In the genomic region with DNA sequence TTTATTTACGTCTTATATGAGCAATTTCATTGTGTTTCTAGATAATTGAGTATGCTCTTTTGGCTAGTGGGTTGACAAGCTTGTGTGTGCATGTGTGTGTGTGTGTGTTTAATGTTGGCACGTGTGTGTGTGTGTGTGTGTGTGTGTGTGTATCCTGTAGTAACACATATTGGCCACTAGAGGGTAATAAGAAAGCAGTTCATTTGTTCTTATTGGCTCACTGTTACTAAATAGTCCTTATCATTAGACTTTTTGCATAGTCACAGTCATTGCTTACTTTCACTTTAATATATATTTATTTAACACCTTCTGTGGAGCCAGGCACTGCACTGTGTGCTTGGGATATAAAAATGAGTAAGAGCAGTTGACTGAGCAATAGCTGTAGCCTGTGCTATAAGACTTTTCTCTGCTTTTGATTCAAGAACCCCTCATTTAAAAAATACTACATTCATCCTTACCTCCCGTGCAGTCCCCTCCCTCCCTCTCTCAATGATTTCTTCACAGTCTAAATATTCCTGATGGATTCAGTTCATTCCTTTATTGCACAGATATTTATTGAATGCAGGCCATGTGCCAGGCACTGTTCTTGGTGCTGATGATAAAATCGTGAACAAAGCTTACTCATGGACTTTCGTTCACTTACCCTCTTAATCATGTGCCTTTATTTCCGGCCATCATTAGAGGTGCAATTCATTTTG, we compare ENCODE assay signal across 8 cellular contexts.
DNase-seq lines count a peak whose midpoint lies in the region; ATAC-seq, FAIRE-seq and TF ChIP-seq lines count a peak whose summit lies in the region.

No MANE protein-coding gene starts in this region.

- H3K27ac Mint-ChIP-seq in astrocyte (ENCODE audit: unreplicated experiment), result no peak overlapping the region

- WGBS in suprapubic skin, result 23% methylated on average over 6 of the region's 6 CpGs

- H3K4me3 ChIP-seq in astrocyte (ENCODE audit: insufficient read depth, low read depth, low read length) (peak overlapping the region; percentile 13), suprapubic skin (peak overlapping the region; percentile 13)

- H3K4me3 Mint-ChIP-seq in astrocyte (ENCODE audit: unreplicated experiment), result no peak overlapping the region

- H3K4me1 Mint-ChIP-seq in astrocyte (ENCODE audit: low read depth, unreplicated experiment), result peaks cover 41% of the 10 kb centered on the region

- H3K27ac ChIP-seq in astrocyte (ENCODE audit: low read depth, low read length), result peak overlapping the region; percentile 32
- H3K27ac ChIP-seq in suprapubic skin, result no peak overlapping the region

- no peaks in the 10 kb centered on the region for H3K36me3 ChIP-seq in astrocyte (ENCODE audit: insufficient read depth, low read length)
- no peaks in the 10 kb centered on the region for H3K36me3 ChIP-seq in suprapubic skin

- peak overlapping the region; percentile 58 for H3K4me2 ChIP-seq in astrocyte (ENCODE audit: low read length)

- H4K20me1 ChIP-seq in astrocyte (ENCODE audit: insufficient read depth, low read length), result peaks cover 85% of the 10 kb centered on the region

- H3K36me3 Mint-ChIP-seq in astrocyte (ENCODE audit: low read depth, unreplicated experiment), result peaks cover 7% of the 10 kb centered on the region

- no peak for ATAC-seq in GM21619 (IDR thresholded peaks at IDR 0.05; ENCODE audit: unreplicated experiment)

- DNase-seq in AML-193 (lab: John Stamatoyannopoulos, UW), result peak; percentile 52 to 64
- DNase-seq in GM12891 (ENCODE audit: insufficient read length, low spot score), result no peak
- DNase-seq in NCI-H460 (ENCODE audit: extremely low read depth, low read depth), result peak; percentile 28
- DNase-seq in astrocyte (ENCODE audit: low read depth), result peak; percentile 76
- DNase-seq in iris pigment epithelial cell (ENCODE audit: low read depth), result peak; percentile 71
- DNase-seq in suprapubic skin (ENCODE audit: low spot score in 2 of 2), result no peak
- DNase-seq in NCI-H1048 (lab: John Stamatoyannopoulos, UW), result no peak

- TF ChIP-seq CTCF in astrocyte (IDR thresholded peaks at IDR 0.05; ENCODE audit: insufficient read depth, low read depth, low read length), result peak; percentile 68
- TF ChIP-seq CTCF in suprapubic skin (IDR thresholded peaks at IDR 0.05), result peak; percentile 61 to 64

- FAIRE-seq in GM12891 (lab: Jason Lieb, UNC), result peak; percentile 84
- peak; percentile 72 for FAIRE-seq in astrocyte (lab: Jason Lieb, UNC)

- peaks cover 100% of the 10 kb centered on the region for H3K79me2 ChIP-seq in astrocyte (ENCODE audit: insufficient read depth, low read length)

- no peak for TF ChIP-seq EP300 in suprapubic skin (IDR thresholded peaks at IDR 0.05)

- no peaks in the 10 kb centered on the region for H3K9me3 Mint-ChIP-seq in astrocyte (ENCODE audit: unreplicated experiment)

- H3K4me1 ChIP-seq in astrocyte (ENCODE audit: insufficient read depth, low read length) (peaks cover 29% of the 10 kb centered on the region), suprapubic skin (peaks cover 63% of the 10 kb centered on the region)

- H2AFZ ChIP-seq in astrocyte (ENCODE audit: low read depth, low read length), result no peak overlapping the region

- no peaks in the 10 kb centered on the region for H3K9me3 ChIP-seq in astrocyte (ENCODE audit: insufficient read depth, low read depth, low read length)
- H3K9me3 ChIP-seq in suprapubic skin, result no peaks in the 10 kb centered on the region

- H3K27me3 Mint-ChIP-seq in astrocyte (ENCODE audit: low read depth, unreplicated experiment), result no peaks in the 10 kb centered on the region

- no peak overlapping the region for H3K9ac ChIP-seq in astrocyte (ENCODE audit: low read length)

- TF ChIP-seq POLR2A in GM12891 (IDR thresholded peaks at IDR 0.05; ENCODE audit: low read depth, low read length), result no peak
- TF ChIP-seq POLR2A in suprapubic skin (IDR thresholded peaks at IDR 0.05), result no peak

- no peaks in the 10 kb centered on the region for H3K27me3 ChIP-seq in astrocyte (ENCODE audit: insufficient read depth, low read length)
- H3K27me3 ChIP-seq in suprapubic skin, result no peaks in the 10 kb centered on the region

TF ChIP-seq in GM12891, 5 proteins besides CTCF, POLR2A, EP300 and RAD21:
- no peak for TF ChIP-seq SPI1 (IDR thresholded peaks at IDR 0.05; ENCODE audit: low read depth, low read length)
- no peak for TF ChIP-seq POU2F2 (IDR thresholded peaks at IDR 0.05; ENCODE audit: low read depth, low read length)
- no peak for TF ChIP-seq POLR2AphosphoS5 (IDR thresholded peaks at IDR 0.05; ENCODE audit: low read depth, low read length)
- TF ChIP-seq PAX5 (IDR thresholded peaks at IDR 0.05; ENCODE audit: insufficient read depth, low read length, severe bottlenecking), result no peak
- TF ChIP-seq TAF1 (IDR thresholded peaks at IDR 0.05; ENCODE audit: low read depth, low read length), result no peak

Comparison
In these comparisons a context has a peak if more than half of its experiments do, and no peak if none do; other contexts are left out.
1. DNase-seq: peak in AML-193 (2 of 2), NCI-H460 (single experiment), astrocyte (single experiment) and iris pigment epithelial cell (single experiment); none in GM12891 (single experiment), suprapubic skin (0 of 2) and NCI-H1048 (single experiment).